Comparison of ENCODE assay signal across 17 cellular contexts in the genomic region with DNA sequence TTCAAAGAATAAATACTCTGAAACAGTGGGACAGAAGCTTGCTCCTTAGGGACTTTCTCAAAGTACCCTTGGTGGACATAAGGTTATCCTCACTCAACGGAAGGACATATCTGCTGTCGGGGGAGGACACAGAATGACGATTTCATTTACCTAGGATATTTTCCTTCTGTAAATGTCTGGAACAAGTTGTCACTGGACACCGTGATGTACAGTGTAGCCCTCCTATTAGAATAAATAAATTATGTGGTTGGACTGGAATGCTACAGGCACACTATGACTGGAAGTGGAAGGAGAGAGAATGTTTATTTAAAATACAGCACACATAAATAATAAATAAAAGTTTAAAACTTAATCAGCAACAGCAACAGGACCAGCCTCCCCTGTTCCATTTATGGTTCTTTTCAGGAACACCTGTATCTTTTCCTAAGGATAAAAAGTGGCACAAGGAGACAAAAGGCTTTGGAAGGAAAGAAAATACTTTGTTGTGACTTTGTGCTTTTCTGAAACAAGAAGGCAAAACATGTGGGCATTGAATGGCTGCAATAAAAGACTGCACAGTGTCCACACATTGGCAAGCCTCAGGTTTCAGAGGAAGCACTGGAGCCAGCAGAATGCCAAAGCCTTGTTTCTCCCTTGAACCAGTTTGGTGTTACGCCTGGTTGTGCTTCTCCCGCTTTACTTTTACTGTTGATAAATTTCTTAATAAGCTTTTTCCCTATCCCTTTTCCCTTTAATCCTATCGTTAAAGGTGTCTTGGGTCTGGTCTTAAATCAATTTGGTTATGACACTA. TPM values are rescaled to one million over a fixed set of nuclear protein-coding genes. Genes with fewer than 3 reads are reported as not detected.
DNase-seq lines count a peak whose midpoint lies in the region; ATAC-seq, FAIRE-seq and TF ChIP-seq lines count a peak whose summit lies in the region.
"Had no signal": no experiment of that assay in that cellular context is flagged by ENCODE, and none has a peak within 500 bp of the region (broad histone marks: within the 10 kb centered on the region; RNA-seq: fewer than 3 reads in every experiment).

No MANE protein-coding gene starts in this region.

- BruUV-seq in HCT116 (replicated peaks; lab: Mats Ljungman, UMichigan) = no TSS peak

- no peak overlapping the region for H2BK120ac ChIP-seq in mesenchymal stem cell (ENCODE audit: low read depth, low read length)

- no peak for TF ChIP-seq POLR2A in HCT116 (IDR thresholded peaks at IDR 0.05; ENCODE audit: borderline replicate concordance, extremely low read depth, insufficient read depth, insufficient read length)

- H4K91ac ChIP-seq in mesenchymal stem cell (ENCODE audit: low read length) = no peak overlapping the region

- H3K4me3 ChIP-seq in HCT116 (replicated peaks in 1 of 2; ENCODE audit: low read depth in 1 of 2, low read length in 2 of 2) = no peak overlapping the region
- H3K4me3 ChIP-seq in bronchial epithelial cell (ENCODE audit: low read depth, low read length) = no peak overlapping the region
- no peak overlapping the region for H3K4me3 ChIP-seq in mesenchymal stem cell (ENCODE audit: insufficient read depth in 1 of 2, low read depth in 1 of 2, low read length in 2 of 2)
- H3K4me3 ChIP-seq: heart left ventricle, SJCRH30 had no signal

- no peak overlapping the region for H3K4ac ChIP-seq in mesenchymal stem cell (ENCODE audit: low read depth in 1 of 2, low read length in 2 of 2)

- ATAC-seq in HCT116 (no peak), HG03520 (IDR thresholded peaks at IDR 0.05; ENCODE audit: unreplicated experiment) (no peak)
- ATAC-seq: activated T-cell treated with anti-CD3 and anti-CD28 coated beads, Interleukin-2, amount 50 U/mL, for 72 hours; heart left ventricle had no signal

- H3K9me2 ChIP-seq in HCT116 (ENCODE audit: insufficient read depth) = no peaks in the 10 kb centered on the region

- peaks cover 12% of the 10 kb centered on the region for H3K79me1 ChIP-seq in mesenchymal stem cell (replicated peaks; ENCODE audit: low read length, poor library complexity, severe bottlenecking)

- no peak overlapping the region for H4K8ac ChIP-seq in mesenchymal stem cell (ENCODE audit: low read length)

- H2BK5ac ChIP-seq in mesenchymal stem cell (ENCODE audit: low read depth, low read length, poor library complexity, severe bottlenecking) = no peak overlapping the region

- no peak for TF ChIP-seq CTCF in HCT116 (IDR thresholded peaks at IDR 0.05 in 2 of 3, conservative IDR thresholded peaks at IDR 0.05 in 1 of 3; ENCODE audit: borderline replicate concordance in 1 of 3, insufficient read depth in 1 of 3, low read depth in 2 of 3, low read length in 2 of 3)
- no peak for TF ChIP-seq CTCF in bronchial epithelial cell (IDR thresholded peaks at IDR 0.05; ENCODE audit: insufficient read depth, low read length, severe bottlenecking)

- no peak overlapping the region for H3K27ac ChIP-seq in HCT116 (ENCODE audit: low read depth, low read length)
- peak overlapping the region; percentile 69 for H3K27ac ChIP-seq in mesenchymal stem cell (ENCODE audit: low read length, poor library complexity, severe bottlenecking)
- H3K27ac ChIP-seq: heart left ventricle, SJCRH30 had no signal

- POLR2A ChIA-PET in HCT116 (lab: Charles Lee) = no interaction called here

- H3K27me3 ChIP-seq in HCT116 (ENCODE audit: insufficient read depth, low read length) (no peaks in the 10 kb centered on the region), bronchial epithelial cell (ENCODE audit: control insufficient read depth, insufficient read depth, low read length) (no peaks in the 10 kb centered on the region), mesenchymal stem cell (ENCODE audit: control insufficient read depth in 1 of 2, insufficient read depth in 1 of 2, low read length in 2 of 2) (peaks cover 0 to 1% of the 10 kb centered on the region in 2 experiments)
- H3K27me3 ChIP-seq: heart left ventricle, SJCRH30 had no signal

- peak overlapping the region in 1 of 2 experiments; percentile 64 for H2BK12ac ChIP-seq in mesenchymal stem cell (ENCODE audit: low read length in 2 of 2)

- H3K9me3 ChIP-seq in HCT116 (ENCODE audit: control insufficient read depth in 1 of 2, insufficient read depth in 1 of 2, low read depth in 1 of 2, low read length in 2 of 2) (no peaks in the 10 kb centered on the region), mesenchymal stem cell (ENCODE audit: control insufficient read depth, low read length) (no peaks in the 10 kb centered on the region)
- H3K9me3 ChIP-seq: heart left ventricle, SJCRH30 had no signal

- CTCF ChIA-PET in HCT116 (lab: Charles Lee) = no interaction called here

- H3K4me2 ChIP-seq in HCT116 (ENCODE audit: low read length) = peak overlapping the region; percentile 37; the same call in 1 of the 2 replicates
- no peak overlapping the region for H3K4me2 ChIP-seq in mesenchymal stem cell (ENCODE audit: low read length, poor library complexity, severe bottlenecking)

- H3K9ac ChIP-seq in HCT116 (ENCODE audit: low read length) = no peak overlapping the region
- no peak overlapping the region for H3K9ac ChIP-seq in mesenchymal stem cell (ENCODE audit: low read length)

- H2BK15ac ChIP-seq in mesenchymal stem cell (ENCODE audit: low read depth, poor library complexity, severe bottlenecking) = no peak overlapping the region

- peaks cover 13 to 18% of the 10 kb centered on the region in 2 experiments for H3K4me1 ChIP-seq in HCT116 (ENCODE audit: control insufficient read depth in 1 of 2, insufficient read depth in 2 of 2, low read length in 2 of 2)
- peaks cover 11% of the 10 kb centered on the region for H3K4me1 ChIP-seq in mesenchymal stem cell (ENCODE audit: control insufficient read depth, insufficient read depth, low read depth, low read length)

- intact Hi-C loops in HCT116 (cut with micrococcal nuclease) = no loop called here

- H2AFZ ChIP-seq in HCT116 (ENCODE audit: low read depth, low read length, poor library complexity, severe bottlenecking) (no peak overlapping the region), mesenchymal stem cell (ENCODE audit: low read depth, low read length) (no peak overlapping the region)

- H3K36me3 ChIP-seq in HCT116 (ENCODE audit: control insufficient read depth in 1 of 2, insufficient read depth in 2 of 2, low read length in 2 of 2) (no peaks in the 10 kb centered on the region), bronchial epithelial cell (ENCODE audit: control insufficient read depth, insufficient read depth, low read length) (no peaks in the 10 kb centered on the region), mesenchymal stem cell (ENCODE audit: control insufficient read depth in 1 of 2, insufficient read depth in 2 of 2, low read depth in 1 of 2, low read length in 2 of 2) (no peaks in the 10 kb centered on the region)
- H3K36me3 ChIP-seq: heart left ventricle, SJCRH30 had no signal

- 31% methylated on average over 6 of the region's 7 CpGs for WGBS in mesenchymal stem cell

- no peak overlapping the region for H3K14ac ChIP-seq in mesenchymal stem cell (ENCODE audit: low read length in 2 of 2)

- DNase-seq in AG08396 (ENCODE audit: low spot score) (peak; percentile 12), HCT116 (ENCODE audit: low read depth, low spot score) (no peak), bronchial epithelial cell (ENCODE audit: low read depth) (peak; percentile 50), mesenchymal stem cell (peak; percentile 75), GM19240 (ENCODE audit: insufficient read length, low spot score) (no peak), HuH-7.5 (ENCODE audit: low spot score) (no peak)
- no peak for DNase-seq in activated naive CD4-positive, alpha-beta T cell treated with anti-CD3 and anti-CD28 coated beads, Interleukin-2, amount 50 U/mL, for 16 hours
- DNase-seq: activated T-cell treated with anti-CD3 and anti-CD28 coated beads, Interleukin-2, amount 50 U/mL, for 72 hours; heart left ventricle; naive B cell; NCI-H1048; NCI-H2171; substantia nigra had no signal

- H3K79me2 ChIP-seq in HCT116 (ENCODE audit: insufficient read depth, low read length) = no peaks in the 10 kb centered on the region

- no peak for TF ChIP-seq RAD21 in HCT116 (IDR thresholded peaks at IDR 0.05; ENCODE audit: low read depth)

- peak overlapping the region; percentile 70 to 77 for H3K18ac ChIP-seq in mesenchymal stem cell (ENCODE audit: low read depth in 1 of 2, low read length in 2 of 2)

- RAD21 ChIA-PET in HCT116 (lab: Charles Lee; ENCODE audit: low non-redundant PET in 1 of 2, low total read pairs in 2 of 2, uncharacterized antibody in 2 of 2, unreplicated experiment in 2 of 2) = no interaction called here

- peak overlapping the region; percentile 78 for H2AK5ac ChIP-seq in mesenchymal stem cell (ENCODE audit: low read length, severe bottlenecking)

- no peak overlapping the region for H3K23ac ChIP-seq in mesenchymal stem cell (ENCODE audit: low read length in 2 of 2)

- H4K20me1 ChIP-seq in HCT116 (ENCODE audit: insufficient read depth) = no peaks in the 10 kb centered on the region

- FAIRE-seq in bronchial epithelial cell (lab: Jason Lieb, UNC) = no peak
- FAIRE-seq: colon, GM19239 had no signal

TF ChIP-seq in HCT116, 20 proteins besides CTCF, POLR2A, EP300 and RAD21 (continues in another document):
- no peak for TF ChIP-seq SRF (IDR thresholded peaks at IDR 0.05; ENCODE audit: low read depth)
- no peak for TF ChIP-seq CBX3 (IDR thresholded peaks at IDR 0.05; ENCODE audit: low read depth)
- no peak for TF ChIP-seq POLR2AphosphoS5 (IDR thresholded peaks at IDR 0.05; ENCODE audit: low read depth, low read length)
- no peak for TF ChIP-seq EZH2 (IDR thresholded peaks at IDR 0.05)
- TF ChIP-seq CEBPB (IDR thresholded peaks at IDR 0.05; ENCODE audit: low read depth) = no peak
- TF ChIP-seq TCF7L2 (IDR thresholded peaks at IDR 0.05; ENCODE audit: borderline replicate concordance, extremely low read depth, insufficient read depth, insufficient read length) = no peak
- TF ChIP-seq ZFX (IDR thresholded peaks at IDR 0.05) = no peak
- TF ChIP-seq EZH2phosphoT487 (IDR thresholded peaks at IDR 0.05; ENCODE audit: borderline replicate concordance) = no peak

RNA-seq across cellular contexts. Expression of a gene that starts 36.8 kb away (rescaled TPM):
- total RNA-seq in HCT116 (2021; ENCODE audit: unreplicated experiment) = 7.7 TPM
- polyA plus RNA-seq in HCT116 (2012) = 1.8 and 2.6 TPM in 2 replicates
- total RNA-seq in bronchial epithelial cell = 22.9 and 24.8 TPM in 2 replicates
- polyA plus RNA-seq in mesenchymal stem cell (2013, experiment 1 of 2) = 5.6 TPM
- polyA plus RNA-seq in mesenchymal stem cell (2013, experiment 2 of 2) = 5.3 TPM

Comparison
In these comparisons a context has a peak if more than half of its experiments do, and no peak if none do; other contexts are left out.
1. DNase-seq: peak in AG08396 (single experiment), bronchial epithelial cell (single experiment) and mesenchymal stem cell (single experiment); none in HCT116 (single experiment), GM19240 (single experiment), activated naive CD4-positive, alpha-beta T cell treated with anti-CD3 and anti-CD28 coated beads, Interleukin-2, amount 50 U/mL, for 16 hours (single experiment) and HuH-7.5 (single experiment).